Comparison of ENCODE assay signal across 20 cellular contexts in genomic region chr22:25374871-25375270, GRCh38.
"Had no signal": no experiment of that assay in that cellular context is flagged by ENCODE, and none has a peak within 500 bp of the region (broad histone marks: within the 10 kb centered on the region; RNA-seq: fewer than 3 reads in every experiment).

No MANE protein-coding gene starts in this region.

- H3K4me3 Mint-ChIP-seq: activated naive CD4-positive, alpha-beta T cell treated with anti-CD3 and anti-CD28 coated beads for 36 hours; central memory CD8-positive, alpha-beta T cell; memory B cell; naive thymus-derived CD8-positive, alpha-beta T cell had no signal

- H3K36me3 ChIP-seq: colonic mucosa, gastrocnemius medialis had no signal

- H3K9me3 ChIP-seq: ascending aorta, colonic mucosa, gastrocnemius medialis, heart left ventricle, neutrophil, right lobe of liver, tibial artery, vagina had no signal

- H3K4me1 ChIP-seq: ascending aorta, colonic mucosa, gastrocnemius medialis, parathyroid adenoma, right lobe of liver, tibial artery, vagina had no signal

- FAIRE-seq: endometrium, TTC549 had no signal

- DNase-seq: activated CD4-positive, alpha-beta T cell treated with anti-CD3 and anti-CD28 coated beads for 4 hours; activated naive CD4-positive, alpha-beta T cell treated with anti-CD3 and anti-CD28 coated beads for 36 hours; colonic mucosa; gastrocnemius medialis; heart left ventricle; naive thymus-derived CD8-positive, alpha-beta T cell; right lobe of liver; stimulated activated CD4-positive, alpha-beta T cell treated with anti-CD3 and anti-CD28 coated beads, Interleukin-4, amount 100 ng/mL, for 24 hours; stimulated activated naive CD4-positive, alpha-beta T cell; substantia nigra; tibial artery had no signal

- H3K27ac Mint-ChIP-seq: activated naive CD4-positive, alpha-beta T cell treated with anti-CD3 and anti-CD28 coated beads for 36 hours; activated T-helper 2 cell treated with anti-CD3 and anti-CD28 coated beads, Interferon-gamma antibody, Interleukin-2, Interleukin-4, amounts not matched to agents 10 μg/mL and 5 μg/mL and 100 μg/mL, durations not matched to agents 14 hours and 24 hours and 36 hours; memory B cell had no signal

- ATAC-seq: gastrocnemius medialis; heart left ventricle; naive thymus-derived CD8-positive, alpha-beta T cell; right lobe of liver had no signal

- H3K4me1 Mint-ChIP-seq: memory B cell had no signal

- H3K27me3 Mint-ChIP-seq: central memory CD8-positive, alpha-beta T cell; memory B cell; naive thymus-derived CD8-positive, alpha-beta T cell had no signal

- H3K4me3 ChIP-seq: ascending aorta, colonic mucosa, gastrocnemius medialis, heart left ventricle, right lobe of liver, tibial artery, vagina had no signal

- H3K27ac ChIP-seq: ascending aorta, colonic mucosa, gastrocnemius medialis, heart left ventricle, neutrophil, parathyroid adenoma, right lobe of liver, tibial artery, vagina had no signal

- H3K27me3 ChIP-seq: ascending aorta, colonic mucosa, gastrocnemius medialis, heart left ventricle, neutrophil, right lobe of liver, tibial artery, vagina had no signal

- H3K9me3 Mint-ChIP-seq: activated naive CD4-positive, alpha-beta T cell treated with anti-CD3 and anti-CD28 coated beads for 36 hours; activated T-helper 2 cell treated with anti-CD3 and anti-CD28 coated beads, Interferon-gamma antibody, Interleukin-2, Interleukin-4, amounts not matched to agents 10 μg/mL and 5 μg/mL and 100 μg/mL, durations not matched to agents 14 hours and 24 hours and 36 hours; central memory CD8-positive, alpha-beta T cell; memory B cell; naive thymus-derived CD8-positive, alpha-beta T cell had no signal
